ENCODE assay signal across 9 cellular contexts in the genomic region with DNA sequence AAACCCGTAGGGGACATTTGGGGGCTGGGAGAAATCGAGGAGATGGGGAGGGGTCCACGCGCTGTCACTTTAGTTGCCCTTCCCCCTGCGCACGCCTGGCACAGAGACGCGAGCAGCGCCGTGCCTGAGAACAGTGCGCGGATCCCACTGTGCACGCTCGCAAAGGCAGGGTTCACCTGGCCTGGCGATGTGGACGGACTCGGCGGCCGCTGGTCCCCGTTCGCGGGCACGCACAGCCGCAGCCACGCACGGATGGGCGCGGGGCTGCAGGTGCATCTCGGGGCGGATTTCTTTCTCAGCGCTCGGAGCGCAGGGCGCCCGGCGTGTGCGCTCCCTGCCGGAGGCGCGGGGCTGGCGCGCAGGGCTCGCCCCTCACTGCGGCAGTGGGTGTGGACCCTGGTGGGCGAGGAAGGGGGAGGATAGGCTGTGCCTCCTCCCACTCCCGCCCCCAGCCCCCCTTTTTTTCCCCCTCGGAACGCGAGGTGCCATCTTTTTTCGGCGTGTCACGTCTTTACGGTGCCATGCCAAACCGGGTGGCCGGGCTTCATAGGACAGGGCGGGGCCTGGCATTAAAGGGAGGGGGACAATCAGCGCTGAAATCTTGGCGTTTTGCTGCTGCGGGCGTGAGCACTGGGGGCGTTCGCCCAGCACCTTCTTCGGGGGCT. TPM values are rescaled to one million over a fixed set of nuclear protein-coding genes. Genes with fewer than 3 reads are reported as not detected.
A peak's percentile ranks its signal among the peaks of the same experiment; 100 is the strongest.
DNase-seq lines count a peak whose midpoint lies in the region; ATAC-seq and TF ChIP-seq lines count a peak whose summit lies in the region.
"Had no signal": no experiment of that assay in that cellular context is flagged by ENCODE, and none has a peak within 500 bp of the region (broad histone marks: within the 10 kb centered on the region; RNA-seq: fewer than 3 reads in every experiment).

No MANE protein-coding gene starts in this region.

- no peaks in the 10 kb centered on the region for H3K4me1 ChIP-seq in cardiac muscle cell (ENCODE audit: low read depth)
- H3K4me1 ChIP-seq in Peyer's patch, result peaks cover 0 to 34% (median 12%) of the 10 kb centered on the region in 4 donors
- peaks cover 0 to 24% (median 0%) of the 10 kb centered on the region in 4 donors for H3K4me1 ChIP-seq in right lobe of liver

- H3K27ac ChIP-seq in cardiac muscle cell (no peak overlapping the region), Peyer's patch (no peak overlapping the region), right lobe of liver (no peak overlapping the region), substantia nigra (ENCODE audit: low read depth, low read length, poor library complexity, severe bottlenecking) (peak overlapping the region; percentile 98)

- H3K36me3 ChIP-seq in cardiac muscle cell, result no peaks in the 10 kb centered on the region
- no peaks in the 10 kb centered on the region for H3K36me3 ChIP-seq in Peyer's patch
- H3K36me3 ChIP-seq in right lobe of liver, result no peaks in the 10 kb centered on the region

- H3K9me3 ChIP-seq in cardiac muscle cell (ENCODE audit: low read depth) (no peaks in the 10 kb centered on the region), Peyer's patch (no peaks in the 10 kb centered on the region), right lobe of liver (no peaks in the 10 kb centered on the region)

- ATAC-seq in right lobe of liver (no peak), GM21723 (IDR thresholded peaks at IDR 0.05; ENCODE audit: unreplicated experiment) (no peak), GM21381 (IDR thresholded peaks at IDR 0.05; ENCODE audit: unreplicated experiment) (no peak)

- intact Hi-C loops in cardiac septum (cut with DNase I) (loop anchor here (2.0 kb wide), 1 partner anchor 47 kb away; no protein-coding TSS in a partner anchor), right lobe of liver (cut with DNase I) (no loop called here)

- peak overlapping the region; percentile 82 for H3K4me3 ChIP-seq in cardiac muscle cell
- H3K4me3 ChIP-seq in Peyer's patch, result peak overlapping the region; percentile 51 to 79 (median 75)
- peak overlapping the region; percentile 16 to 61 (median 21) for H3K4me3 ChIP-seq in right lobe of liver

- peak; percentile 11 to 30 for DNase-seq in cardiac muscle cell (ENCODE audit: low read depth in 1 of 2, low spot score in 1 of 2)
- no peak for DNase-seq in cardiac septum (ENCODE audit: low spot score)
- no peak for DNase-seq in Peyer's patch
- peak; percentile 70 for DNase-seq in cerebellum (ENCODE audit: low spot score)
- peak in 1 of 3 donors; percentile 31 for DNase-seq in right lobe of liver
- peak in 39 of 49 donors; percentile 16 to 76 (median 50) for DNase-seq in substantia nigra (lab: John Stamatoyannopoulos, UW)

- peaks cover 70% of the 10 kb centered on the region for H3K27me3 ChIP-seq in cardiac muscle cell
- H3K27me3 ChIP-seq in Peyer's patch, result peaks cover 0 to 23% of the 10 kb centered on the region in 2 donors
- peaks cover 0 to 5% of the 10 kb centered on the region in 2 donors for H3K27me3 ChIP-seq in right lobe of liver

- TF ChIP-seq POLR2A in Peyer's patch (IDR thresholded peaks at IDR 0.05) (no peak), right lobe of liver (IDR thresholded peaks at IDR 0.05) (no peak)

- TF ChIP-seq CTCF in cardiac muscle cell (IDR thresholded peaks at IDR 0.05; ENCODE audit: low read depth, low read length), result no peak
- no peak for TF ChIP-seq CTCF in Peyer's patch (IDR thresholded peaks at IDR 0.05)
- TF ChIP-seq CTCF in right lobe of liver (IDR thresholded peaks at IDR 0.05), result no peak

- under 1% methylated on average over 21 of the region's 63 CpGs for WGBS in right lobe of liver (ENCODE audit: insufficient coverage, low coverage, low lambda C conversion rate, missing lambda C conversion rate)

RNA-seq across cellular contexts. Expression of a gene that starts 1.1 kb away (rescaled TPM):
- total RNA-seq in cardiac muscle cell (1.3 and 2.9 TPM in 2 replicates), cardiac septum (44.4 TPM), Peyer's patch (1 to 10 TPM in 1 of 4 donors, under 1 TPM in 2, not detected in 1; 0.35 to 1.6 (median 0.94) TPM), cerebellum (90.3 TPM), right lobe of liver (1 to 10 TPM in 2 of 6 experiments, under 1 TPM in 4; 0.39 to 4.9 (median 0.59) TPM)
- 1.5 and 1.9 TPM in 2 replicates for polyA plus RNA-seq in cardiac muscle cell

RNA-seq across cellular contexts. Expression of a gene that starts 50.8 kb away (rescaled TPM):
- total RNA-seq in cardiac muscle cell (0.12 TPM in 1 of 2 replicates, not detected in the other), cardiac septum (not detected), Peyer's patch (not detected), cerebellum (0.18 TPM), right lobe of liver (not detected)
- not detected in 2 replicates for polyA plus RNA-seq in cardiac muscle cell
- polyA plus RNA-seq: adipose tissue had no signal

Comparison
In these comparisons a context has a peak if more than half of its experiments do, and no peak if none do; other contexts are left out.
1. DNase-seq: peak in cardiac muscle cell (2 of 2), cerebellum (single experiment) and substantia nigra (39 of 49); none in cardiac septum (single experiment) and Peyer's patch (0 of 3).
2. H3K4me3 ChIP-seq: peak in every context shown above with its lines; median percentile 82 in cardiac muscle cell; 75 in Peyer's patch; 21 in right lobe of liver.